ENCODE assay signal across 2 cellular contexts in the genomic region with DNA sequence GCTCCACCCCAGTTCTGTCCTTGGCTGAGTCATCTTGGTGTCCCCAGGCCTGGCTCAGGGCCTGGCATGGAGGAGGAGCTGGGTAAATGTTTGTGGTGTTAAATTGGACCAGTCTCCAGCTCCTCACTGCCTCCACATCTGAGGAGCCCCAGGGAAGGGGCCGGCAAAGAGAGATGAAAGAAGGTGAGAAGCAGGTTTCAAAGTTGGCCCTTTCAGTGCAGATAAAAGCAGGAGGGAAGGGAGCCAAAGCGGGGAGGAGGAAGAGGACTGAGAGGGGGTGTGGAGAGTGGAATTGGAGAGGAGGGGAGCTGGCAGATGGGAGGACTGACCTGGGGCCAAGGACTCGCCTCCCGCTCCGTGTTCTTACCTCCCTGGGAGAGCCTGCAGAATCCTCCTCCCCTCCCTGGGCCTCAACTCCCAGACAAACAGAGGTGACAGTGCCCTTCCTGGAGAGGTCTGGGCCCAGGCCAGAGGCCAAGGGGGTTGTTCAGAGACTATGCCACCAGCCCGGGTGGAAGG.
TF ChIP-seq lines count a peak whose summit lies in the region.

No MANE protein-coding gene starts in this region.

TF ChIP-seq in SK-N-SH treated with all-trans-retinoic acid at 6 μM for 48 hours, 23 proteins besides CTCF, POLR2A, EP300 and RAD21 (continued from another document):
- TF ChIP-seq TOX (CRISPR knock-in tag; IDR thresholded peaks at IDR 0.05; ENCODE audit: borderline replicate concordance), result no peak
- TF ChIP-seq ZNF70 (CRISPR knock-in tag; IDR thresholded peaks at IDR 0.05), result no peak
- no peak for TF ChIP-seq ISL1 (CRISPR knock-in tag; IDR thresholded peaks at IDR 0.05)
- no peak for TF ChIP-seq ESRRG (CRISPR knock-in tag; IDR thresholded peaks at IDR 0.05)
- no peak for TF ChIP-seq SNAI2 (CRISPR knock-in tag; IDR thresholded peaks at IDR 0.05)
- TF ChIP-seq, protein P1, sequence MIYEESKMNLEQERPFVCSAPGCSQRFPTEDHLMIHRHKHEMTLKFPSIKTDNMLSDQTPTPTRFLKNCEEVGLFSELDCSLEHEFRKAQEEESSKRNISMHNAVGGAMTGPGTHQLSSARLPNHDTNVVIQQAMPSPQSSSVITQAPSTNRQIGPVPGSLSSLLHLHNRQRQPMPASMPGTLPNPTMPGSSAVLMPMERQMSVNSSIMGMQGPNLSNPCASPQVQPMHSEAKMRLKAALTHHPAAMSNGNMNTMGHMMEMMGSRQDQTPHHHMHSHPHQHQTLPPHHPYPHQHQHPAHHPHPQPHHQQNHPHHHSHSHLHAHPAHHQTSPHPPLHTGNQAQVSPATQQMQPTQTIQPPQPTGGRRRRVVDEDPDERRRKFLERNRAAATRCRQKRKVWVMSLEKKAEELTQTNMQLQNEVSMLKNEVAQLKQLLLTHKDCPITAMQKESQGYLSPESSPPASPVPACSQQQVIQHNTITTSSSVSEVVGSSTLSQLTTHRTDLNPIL (CRISPR knock-in tag; IDR thresholded peaks at IDR 0.05; ENCODE audit: low read depth), result no peak
- no peak for TF ChIP-seq PPARA (CRISPR knock-in tag; IDR thresholded peaks at IDR 0.05; ENCODE audit: borderline replicate concordance)
- TF ChIP-seq ZC3H10 (CRISPR knock-in tag; IDR thresholded peaks at IDR 0.05), result no peak
- no peak for TF ChIP-seq CSDC2 (CRISPR knock-in tag; IDR thresholded peaks at IDR 0.05)
- TF ChIP-seq, protein P2, sequence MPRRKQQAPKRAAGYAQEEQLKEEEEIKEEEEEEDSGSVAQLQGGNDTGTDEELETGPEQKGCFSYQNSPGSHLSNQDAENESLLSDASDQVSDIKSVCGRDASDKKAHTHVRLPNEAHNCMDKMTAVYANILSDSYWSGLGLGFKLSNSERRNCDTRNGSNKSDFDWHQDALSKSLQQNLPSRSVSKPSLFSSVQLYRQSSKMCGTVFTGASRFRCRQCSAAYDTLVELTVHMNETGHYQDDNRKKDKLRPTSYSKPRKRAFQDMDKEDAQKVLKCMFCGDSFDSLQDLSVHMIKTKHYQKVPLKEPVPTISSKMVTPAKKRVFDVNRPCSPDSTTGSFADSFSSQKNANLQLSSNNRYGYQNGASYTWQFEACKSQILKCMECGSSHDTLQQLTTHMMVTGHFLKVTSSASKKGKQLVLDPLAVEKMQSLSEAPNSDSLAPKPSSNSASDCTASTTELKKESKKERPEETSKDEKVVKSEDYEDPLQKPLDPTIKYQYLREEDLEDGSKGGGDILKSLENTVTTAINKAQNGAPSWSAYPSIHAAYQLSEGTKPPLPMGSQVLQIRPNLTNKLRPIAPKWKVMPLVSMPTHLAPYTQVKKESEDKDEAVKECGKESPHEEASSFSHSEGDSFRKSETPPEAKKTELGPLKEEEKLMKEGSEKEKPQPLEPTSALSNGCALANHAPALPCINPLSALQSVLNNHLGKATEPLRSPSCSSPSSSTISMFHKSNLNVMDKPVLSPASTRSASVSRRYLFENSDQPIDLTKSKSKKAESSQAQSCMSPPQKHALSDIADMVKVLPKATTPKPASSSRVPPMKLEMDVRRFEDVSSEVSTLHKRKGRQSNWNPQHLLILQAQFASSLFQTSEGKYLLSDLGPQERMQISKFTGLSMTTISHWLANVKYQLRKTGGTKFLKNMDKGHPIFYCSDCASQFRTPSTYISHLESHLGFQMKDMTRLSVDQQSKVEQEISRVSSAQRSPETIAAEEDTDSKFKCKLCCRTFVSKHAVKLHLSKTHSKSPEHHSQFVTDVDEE (CRISPR knock-in tag; IDR thresholded peaks at IDR 0.05), result no peak

TF ChIP-seq in SK-N-SH, 30 proteins besides CTCF, POLR2A, EP300 and RAD21 (continued from another document):
- TF ChIP-seq, protein P3, sequence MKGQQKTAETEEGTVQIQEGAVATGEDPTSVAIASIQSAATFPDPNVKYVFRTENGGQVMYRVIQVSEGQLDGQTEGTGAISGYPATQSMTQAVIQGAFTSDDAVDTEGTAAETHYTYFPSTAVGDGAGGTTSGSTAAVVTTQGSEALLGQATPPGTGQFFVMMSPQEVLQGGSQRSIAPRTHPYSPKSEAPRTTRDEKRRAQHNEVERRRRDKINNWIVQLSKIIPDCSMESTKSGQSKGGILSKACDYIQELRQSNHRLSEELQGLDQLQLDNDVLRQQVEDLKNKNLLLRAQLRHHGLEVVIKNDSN (IDR thresholded peaks at IDR 0.05; ENCODE audit: borderline replicate concordance, low read depth), result no peak
- TF ChIP-seq EZH2phosphoT487 (IDR thresholded peaks at IDR 0.05; ENCODE audit: borderline replicate concordance, low read depth) (no peak), YY1 (IDR thresholded peaks at IDR 0.05; ENCODE audit: low read depth) (no peak), FOXJ3 (CRISPR knock-in tag; IDR thresholded peaks at IDR 0.05) (no peak)
